ENCODE assay signal across 8 cellular contexts in genomic region chr12:43805857-43806736, GRCh38. TPM values are rescaled to one million over a fixed set of nuclear protein-coding genes. Genes with fewer than 3 reads are reported as not detected.
DNase-seq lines count a peak whose midpoint lies in the region; ATAC-seq, FAIRE-seq and TF ChIP-seq lines count a peak whose summit lies in the region.

Gene TWF1 (minus strand): TSS chr12:43806317. CDS start chr12:43806245, 72 bp downstream.

- TF ChIP-seq POLR2A in GM18526 (IDR thresholded peaks at IDR 0.05; ENCODE audit: extremely low read depth, insufficient read length): peak; percentile 92

- in situ Hi-C loops in ACHN (cut with HindIII; ENCODE audit: low pct_ligation_motif_present, low pct_unique_long_range_greater_than_20kb, low sequenced_read_pairs): no loop called here

- H3K4me3 Mint-ChIP-seq in WTC11: peak within 1 kb of the TSS; percentile 99

- peak; percentile 96 for ATAC-seq in HG03064 (IDR thresholded peaks at IDR 0.05; ENCODE audit: low read depth, unreplicated experiment)
- peak; percentile 91 for ATAC-seq in WTC11

- H3K4me1 Mint-ChIP-seq in WTC11: peaks cover 12% of the 10 kb centered on the region

- POLR2A ChIA-PET in WTC11 (lab: Charles Lee): interaction anchor here (1.0 to 1.5 kb wide), 5 partner anchors 14 to 69 kb away, joined by 3 to 9 read pairs (median 3); partner anchors contain the start of genes IRAK4, PUS7L and TMEM117

- DNase-seq in ACHN (peak; percentile 91), NCI-H2171 treated with DMSO at 0.1 percent for 48 hours (lab: John Stamatoyannopoulos, UW) (peak; percentile 90), WTC11 (ENCODE audit: low spot score) (peak; percentile 89), bronchial epithelial cell (ENCODE audit: low read depth) (peak; percentile 43), inferior parietal cortex (ENCODE audit: extremely low spot score) (peak; percentile 77)
- DNase-seq in stimulated activated CD4-positive, alpha-beta T cell treated with anti-CD3 and anti-CD28 coated beads, Interleukin-12 subunit alpha, Interleukin-12 subunit beta, amount 100 ng/mL, for 24 hours (ENCODE audit: low read depth in 2 of 2): peak; percentile 70 to 76

- H3K27me3 ChIP-seq in bronchial epithelial cell (ENCODE audit: control insufficient read depth, insufficient read depth, low read length): no peaks in the 10 kb centered on the region

- no peaks in the 10 kb centered on the region; the same call in 1 of the 2 replicates for H3K27me3 Mint-ChIP-seq in WTC11 (ENCODE audit: low read depth)

- peak within 1 kb of the TSS; percentile 100 for H3K27ac Mint-ChIP-seq in WTC11

- TF ChIP-seq CTCF in WTC11 (IDR thresholded peaks at IDR 0.05): no peak
- peak; percentile 34 for TF ChIP-seq CTCF in bronchial epithelial cell (IDR thresholded peaks at IDR 0.05; ENCODE audit: insufficient read depth, low read length, severe bottlenecking)

- H3K4me3 ChIP-seq in bronchial epithelial cell (ENCODE audit: low read depth, low read length): peak within 1 kb of the TSS; percentile 98

- H3K9me3 Mint-ChIP-seq in WTC11: no peaks in the 10 kb centered on the region

- no peaks in the 10 kb centered on the region for H3K36me3 ChIP-seq in bronchial epithelial cell (ENCODE audit: control insufficient read depth, insufficient read depth, low read length)

- peaks cover 11% of the 10 kb centered on the region for H3K36me3 Mint-ChIP-seq in WTC11

- no peak for FAIRE-seq in bronchial epithelial cell (lab: Jason Lieb, UNC)

- CTCF ChIA-PET in WTC11 (lab: Charles Lee): interaction anchor here (0.6 to 2.9 kb wide), 12 partner anchors 8 to 969 kb away, joined by 3 to 28 read pairs (median 4); partner anchors contain the start of genes IRAK4 and PUS7L

TF ChIP-seq in WTC11, 78 proteins besides CTCF, POLR2A, EP300 and RAD21 (continues in another document):
- TF ChIP-seq RELA (CRISPR knock-in tag; IDR thresholded peaks at IDR 0.05; ENCODE audit: borderline replicate concordance) (no peak), CREB1 (CRISPR knock-in tag; IDR thresholded peaks at IDR 0.05) (no peak), HMGXB4 (CRISPR knock-in tag; IDR thresholded peaks at IDR 0.05) (peak; percentile 95), ZNF425 (CRISPR knock-in tag; conservative IDR thresholded peaks at IDR 0.05) (no peak), FOXP1 (CRISPR knock-in tag; IDR thresholded peaks at IDR 0.05; ENCODE audit: borderline replicate concordance) (peak; percentile 91), NFYB (CRISPR knock-in tag; conservative IDR thresholded peaks at IDR 0.05; ENCODE audit: low read depth) (0 out of 2 replicates have a peak, but pooled peaks have one; percentile 11), ZMAT4 (CRISPR knock-in tag; IDR thresholded peaks at IDR 0.05) (no peak), TEAD4 (CRISPR knock-in tag; IDR thresholded peaks at IDR 0.05) (no peak), JUN (CRISPR knock-in tag; IDR thresholded peaks at IDR 0.05) (no peak), ETV6 (CRISPR knock-in tag; IDR thresholded peaks at IDR 0.05) (no peak), IRF2 (CRISPR knock-in tag; IDR thresholded peaks at IDR 0.05; ENCODE audit: borderline replicate concordance, low read depth) (no peak), SP1 (CRISPR knock-in tag; conservative IDR thresholded peaks at IDR 0.05) (peak; percentile 91), ZBTB43 (CRISPR knock-in tag; IDR thresholded peaks at IDR 0.05) (peak; percentile 56; the same call in 1 of the 2 replicates), MLX (CRISPR knock-in tag; IDR thresholded peaks at IDR 0.05) (no peak), NFE2L1 (CRISPR knock-in tag; IDR thresholded peaks at IDR 0.05) (no peak), TP53 (CRISPR knock-in tag; IDR thresholded peaks at IDR 0.05) (no peak), MAX (CRISPR knock-in tag; IDR thresholded peaks at IDR 0.05) (peak; percentile 27; the same call in 1 of the 2 replicates), ZBTB21 (CRISPR knock-in tag; IDR thresholded peaks at IDR 0.05; ENCODE audit: borderline replicate concordance) (no peak), ATF6 (CRISPR knock-in tag; IDR thresholded peaks at IDR 0.05) (no peak), CDX4 (CRISPR knock-in tag; IDR thresholded peaks at IDR 0.05; ENCODE audit: borderline replicate concordance) (no peak), JAZF1 (CRISPR knock-in tag; IDR thresholded peaks at IDR 0.05) (no peak), ESRRA (CRISPR knock-in tag; IDR thresholded peaks at IDR 0.05; ENCODE audit: borderline replicate concordance) (no peak; the same call in 1 of the 2 replicates)

RNA-seq across cellular contexts. Expression of gene TWF1, which starts in this region (rescaled TPM):
- total RNA-seq in WTC11 (2021) (28.4 to 33.1 TPM (median 29.0 TPM) in 3 replicates), bronchial epithelial cell (114 and 146 TPM in 2 replicates)

Comparison
In these comparisons a context has a peak if more than half of its experiments do, and no peak if none do; other contexts are left out.
1. Peak in every context shown above with its lines: DNase-seq, ATAC-seq and H3K4me3 ChIP-seq.